12 cellular contexts compared by ENCODE assay signal in genomic region chr17:61221597-61222471, GRCh38.
A peak's percentile ranks its signal among the peaks of the same experiment; 100 is the strongest.
DNase-seq lines count a peak whose midpoint lies in the region; ATAC-seq and FAIRE-seq lines count a peak whose summit lies in the region.
"Had no signal": no experiment of that assay in that cellular context is flagged by ENCODE, and none has a peak within 500 bp of the region (broad histone marks: within the 10 kb centered on the region; RNA-seq: fewer than 3 reads in every experiment).

No MANE protein-coding gene starts in this region.

- H3K27ac ChIP-seq in BLaER1 (peak overlapping the region; percentile 39; the same call in 1 of the 2 replicates), mesenchymal stem cell (ENCODE audit: low read length, poor library complexity, severe bottlenecking) (no peak overlapping the region), right cardiac atrium (ENCODE audit: low read length) (no peak overlapping the region)
- H3K27ac ChIP-seq: sigmoid colon, uterus had no signal

- H3K27ac Mint-ChIP-seq in activated CD4-positive, alpha-beta memory T cell treated with anti-CD3 and anti-CD28 coated beads for 36 hours = peak overlapping the region; percentile 84

- CTCF ChIA-PET in activated CD4-positive, alpha-beta memory T cell treated with anti-CD3 and anti-CD28 coated beads for 36 hours (lab: Charles Lee) = interaction anchor here (0.6 kb wide), 1 partner anchor 136 kb away, joined by 4 read pairs; no protein-coding TSS in a partner anchor

- H2BK15ac ChIP-seq in mesenchymal stem cell (ENCODE audit: low read depth, poor library complexity, severe bottlenecking) = no peak overlapping the region

- H3K23ac ChIP-seq in mesenchymal stem cell (ENCODE audit: low read length in 2 of 2) = no peak overlapping the region

- no peak overlapping the region for H3K14ac ChIP-seq in mesenchymal stem cell (ENCODE audit: low read length in 2 of 2)

- peaks cover 1% of the 10 kb centered on the region for H3K79me1 ChIP-seq in mesenchymal stem cell (replicated peaks; ENCODE audit: low read length, poor library complexity, severe bottlenecking)

- peaks cover 50% of the 10 kb centered on the region for H3K4me1 Mint-ChIP-seq in activated CD4-positive, alpha-beta memory T cell treated with anti-CD3 and anti-CD28 coated beads for 36 hours (ENCODE audit: low read depth)

- peak overlapping the region; percentile 40 for H3K4me3 Mint-ChIP-seq in activated CD4-positive, alpha-beta memory T cell treated with anti-CD3 and anti-CD28 coated beads for 36 hours

- no peaks in the 10 kb centered on the region for H3K9me3 Mint-ChIP-seq in activated CD4-positive, alpha-beta memory T cell treated with anti-CD3 and anti-CD28 coated beads for 36 hours

- no peaks in the 10 kb centered on the region for H3K36me3 Mint-ChIP-seq in activated CD4-positive, alpha-beta memory T cell treated with anti-CD3 and anti-CD28 coated beads for 36 hours

- H3K4me3 ChIP-seq in BLaER1 = no peak overlapping the region
- no peak overlapping the region for H3K4me3 ChIP-seq in mesenchymal stem cell (ENCODE audit: insufficient read depth in 1 of 2, low read depth in 1 of 2, low read length in 2 of 2)
- no peak overlapping the region for H3K4me3 ChIP-seq in right cardiac atrium (ENCODE audit: low read length)
- H3K4me3 ChIP-seq: sigmoid colon, uterus had no signal

- H2BK120ac ChIP-seq in mesenchymal stem cell (ENCODE audit: low read depth, low read length) = peak overlapping the region; percentile 92

- peak overlapping the region in 1 of 2 experiments; percentile 7 for H3K4ac ChIP-seq in mesenchymal stem cell (ENCODE audit: low read depth in 1 of 2, low read length in 2 of 2)

- POLR2A ChIA-PET in activated CD4-positive, alpha-beta memory T cell treated with anti-CD3 and anti-CD28 coated beads for 36 hours (lab: Charles Lee) = no interaction called here

- 97% methylated on average over 2 of the region's 8 CpGs for WGBS in mesenchymal stem cell
- WGBS in right cardiac atrium = 93% methylated on average over 8 of the region's 8 CpGs

- DNase-seq in GM19239 (ENCODE audit: insufficient read length, low spot score) (no peak), mesenchymal stem cell (peak; percentile 33), right cardiac atrium (no peak), AG20443 (ENCODE audit: low spot score) (no peak)
- peak; percentile 46 for DNase-seq in activated CD4-positive, alpha-beta memory T cell treated with anti-CD3 and anti-CD28 coated beads for 36 hours
- DNase-seq: anterior cingulate cortex, sigmoid colon, uterus had no signal

- H3K36me3 ChIP-seq in BLaER1 (no peaks in the 10 kb centered on the region), mesenchymal stem cell (ENCODE audit: control insufficient read depth in 1 of 2, insufficient read depth in 2 of 2, low read depth in 1 of 2, low read length in 2 of 2) (no peaks in the 10 kb centered on the region)
- H3K36me3 ChIP-seq: sigmoid colon, uterus had no signal

- H3K9ac ChIP-seq in BLaER1 (no peak overlapping the region; the same call in 1 of the 2 replicates), mesenchymal stem cell (ENCODE audit: low read length) (no peak overlapping the region)

- ATAC-seq in right cardiac atrium = no peak
- no peak for ATAC-seq in HG03354 (IDR thresholded peaks at IDR 0.05; ENCODE audit: poor library complexity, severe bottlenecking, unreplicated experiment)
- no peak for ATAC-seq in HG03342 (IDR thresholded peaks at IDR 0.05; ENCODE audit: unreplicated experiment)

- no peak overlapping the region for H4K91ac ChIP-seq in mesenchymal stem cell (ENCODE audit: low read length)

- H3K18ac ChIP-seq in mesenchymal stem cell (ENCODE audit: low read depth in 1 of 2, low read length in 2 of 2) = peak overlapping the region in 1 of 2 experiments; percentile 37

- FAIRE-seq in GM19239 (lab: Jason Lieb, UNC) = peak; percentile 45
- FAIRE-seq: H54 had no signal

- H2BK5ac ChIP-seq in mesenchymal stem cell (ENCODE audit: low read depth, low read length, poor library complexity, severe bottlenecking) = no peak overlapping the region

- H3K9me3 ChIP-seq in BLaER1 (no peaks in the 10 kb centered on the region), mesenchymal stem cell (ENCODE audit: control insufficient read depth, low read length) (no peaks in the 10 kb centered on the region), right cardiac atrium (ENCODE audit: control insufficient read depth, low read length) (no peaks in the 10 kb centered on the region)
- H3K9me3 ChIP-seq: sigmoid colon, uterus had no signal

- H4K8ac ChIP-seq in mesenchymal stem cell (ENCODE audit: low read length) = peak overlapping the region; percentile 71

- H3K27me3 Mint-ChIP-seq in activated CD4-positive, alpha-beta memory T cell treated with anti-CD3 and anti-CD28 coated beads for 36 hours = no peaks in the 10 kb centered on the region

- no peaks in the 10 kb centered on the region for H4K20me1 ChIP-seq in BLaER1

- H3K4me1 ChIP-seq in BLaER1 = peaks cover 59% of the 10 kb centered on the region
- H3K4me1 ChIP-seq in mesenchymal stem cell (ENCODE audit: control insufficient read depth, insufficient read depth, low read depth, low read length) = no peaks in the 10 kb centered on the region
- peaks cover 9% of the 10 kb centered on the region for H3K4me1 ChIP-seq in right cardiac atrium (ENCODE audit: control insufficient read depth, insufficient read depth, low read length)
- H3K4me1 ChIP-seq: sigmoid colon, uterus had no signal

- H2AFZ ChIP-seq in mesenchymal stem cell (ENCODE audit: low read depth, low read length) = no peak overlapping the region

- H3K4me2 ChIP-seq in BLaER1 = peak overlapping the region; percentile 74
- H3K4me2 ChIP-seq in mesenchymal stem cell (ENCODE audit: low read length, poor library complexity, severe bottlenecking) = no peak overlapping the region

- intact Hi-C loops in activated CD4-positive, alpha-beta memory T cell treated with anti-CD3 and anti-CD28 coated beads for 36 hours (cut with micrococcal nuclease) = loop anchor here (1.0 to 5.0 kb wide), 4 partner anchors 57 to 152 kb away; no protein-coding TSS in a partner anchor
- intact Hi-C loops in right cardiac atrium (cut with DNase I) = no loop called here

- H2BK12ac ChIP-seq in mesenchymal stem cell (ENCODE audit: low read length in 2 of 2) = peak overlapping the region in 1 of 2 experiments; percentile 56

- H2AK5ac ChIP-seq in mesenchymal stem cell (ENCODE audit: low read length, severe bottlenecking) = no peak overlapping the region

- H3K27me3 ChIP-seq in BLaER1 = no peaks in the 10 kb centered on the region
- no peaks in the 10 kb centered on the region for H3K27me3 ChIP-seq in mesenchymal stem cell (ENCODE audit: control insufficient read depth in 1 of 2, insufficient read depth in 1 of 2, low read length in 2 of 2)
- H3K27me3 ChIP-seq in right cardiac atrium (ENCODE audit: control insufficient read depth, insufficient read depth) = no peaks in the 10 kb centered on the region
- H3K27me3 ChIP-seq: sigmoid colon, uterus had no signal

Comparison
In these comparisons a context has a peak if more than half of its experiments do, and no peak if none do; other contexts are left out.
1. DNase-seq: peak in activated CD4-positive, alpha-beta memory T cell treated with anti-CD3 and anti-CD28 coated beads for 36 hours (single experiment) and mesenchymal stem cell (single experiment); none in GM19239 (single experiment), right cardiac atrium (0 of 3) and AG20443 (single experiment).